Comparison of ENCODE assay signal across 15 cellular contexts in genomic region chr22:46092011-46092410, GRCh38. TPM values are rescaled to one million over a fixed set of nuclear protein-coding genes. Genes with fewer than 3 reads are reported as not detected.
A peak's percentile ranks its signal among the peaks of the same experiment; 100 is the strongest.
DNase-seq lines count a peak whose midpoint lies in the region; ATAC-seq and TF ChIP-seq lines count a peak whose summit lies in the region.
"Had no signal": no experiment of that assay in that cellular context is flagged by ENCODE, and none has a peak within 500 bp of the region (broad histone marks: within the 10 kb centered on the region; RNA-seq: fewer than 3 reads in every experiment).

No MANE protein-coding gene starts in this region.

- 35 to 41% methylated on average over 13 of the region's 13 CpGs for WGBS in lower leg skin, 2 donors

- DNase-seq in Right ventricle myocardium inferior (ENCODE audit: missing footprints): peak; percentile 20
- no peak for DNase-seq in cardiac septum (ENCODE audit: low spot score)
- DNase-seq in left ventricle myocardium superior: peak; percentile 26
- DNase-seq in gastrocnemius medialis: no peak
- DNase-seq in NCI-H510A (lab: John Stamatoyannopoulos, UW): no peak
- DNase-seq in lower leg skin (ENCODE audit: low spot score in 2 of 2): no peak
- DNase-seq in NCI-H748 (lab: John Stamatoyannopoulos, UW; ENCODE audit: unreplicated experiment): no peak
- no peak for DNase-seq in erythroblast (lab: John Stamatoyannopoulos, UW)
- DNase-seq: activated CD4-positive, alpha-beta T cell treated with anti-CD3 and anti-CD28 coated beads for 4 hours; activated T-cell treated with anti-CD3 and anti-CD28 coated beads, Interleukin-2, amount 50 U/mL, for 1 hour; colonic mucosa; GDM1; NCI-H1694; NCI-H526 had no signal

- H3K27me3 ChIP-seq in gastrocnemius medialis: no peaks in the 10 kb centered on the region
- H3K27me3 ChIP-seq: colonic mucosa had no signal

- no peaks in the 10 kb centered on the region for H3K9me3 ChIP-seq in gastrocnemius medialis
- H3K9me3 ChIP-seq: A549, colonic mucosa had no signal

- in situ Hi-C loops in gastrocnemius medialis (cut with MboI; ENCODE audit: low sequenced_read_pairs in 4 of 4): no loop called here

- intact Hi-C loops in Right ventricle myocardium inferior (cut with DNase I) (loop anchor here (2.0 kb wide), 1 partner anchor 15 kb away; no protein-coding TSS in a partner anchor), cardiac septum (cut with DNase I) (no loop called here), left ventricle myocardium superior (cut with micrococcal nuclease) (no loop called here), gastrocnemius medialis (cut with DNase I; ENCODE audit: low total_unique reads) (no loop called here), lower leg skin (cut with DNase I; ENCODE audit: low total_unique reads) (no loop called here)

- H3K4me3 ChIP-seq in gastrocnemius medialis (no peak overlapping the region), lower leg skin (ENCODE audit: low read depth, poor library complexity, severe bottlenecking) (no peak overlapping the region)
- H3K4me3 ChIP-seq: A549, colonic mucosa had no signal

- peaks cover 85 to 100% of the 10 kb centered on the region in 2 donors for H3K4me1 ChIP-seq in gastrocnemius medialis
- H3K4me1 ChIP-seq: colonic mucosa had no signal

- H3K36me3 ChIP-seq in gastrocnemius medialis: no peaks in the 10 kb centered on the region
- H3K36me3 ChIP-seq: colonic mucosa had no signal

- H3K27ac ChIP-seq in gastrocnemius medialis: peak overlapping the region; percentile 94 to 98 (median 97)
- H3K27ac ChIP-seq: colonic mucosa had no signal

- ATAC-seq in Right ventricle myocardium inferior (no peak), left ventricle myocardium superior (no peak), gastrocnemius medialis (no peak)
- ATAC-seq: A549 had no signal

- TF ChIP-seq POLR2A in gastrocnemius medialis (IDR thresholded peaks at IDR 0.05) (no peak), lower leg skin (IDR thresholded peaks at IDR 0.05) (no peak), erythroblast (IDR thresholded peaks at IDR 0.05; ENCODE audit: low read length) (no peak)

- no peak for TF ChIP-seq CTCF in gastrocnemius medialis (IDR thresholded peaks at IDR 0.05 in 4 of 5, conservative IDR thresholded peaks at IDR 0.05 in 1 of 5)
- no peak for TF ChIP-seq CTCF in lower leg skin (IDR thresholded peaks at IDR 0.05)

RNA-seq across cellular contexts. Expression of gene PPARA, which starts 58.3 kb away (rescaled TPM):
- total RNA-seq in Right ventricle myocardium inferior (70.5 TPM), cardiac septum (78.8 TPM), left ventricle myocardium superior (78.9 TPM), gastrocnemius medialis (10 to 100 TPM; 29.6 to 74.8 (median 57.9) TPM), lower leg skin (10 to 100 TPM; 27.8 to 58.1 (median 37.8) TPM)

Comparison
In these comparisons a context has a peak if more than half of its experiments do, and no peak if none do; other contexts are left out.
1. DNase-seq: peak in Right ventricle myocardium inferior (single experiment) and left ventricle myocardium superior (single experiment); none in cardiac septum (single experiment), gastrocnemius medialis (0 of 2), NCI-H510A (single experiment), lower leg skin (0 of 2), NCI-H748 (single experiment) and erythroblast (0 of 2).